ENCODE assay signal across 8 cellular contexts in the genomic region with DNA sequence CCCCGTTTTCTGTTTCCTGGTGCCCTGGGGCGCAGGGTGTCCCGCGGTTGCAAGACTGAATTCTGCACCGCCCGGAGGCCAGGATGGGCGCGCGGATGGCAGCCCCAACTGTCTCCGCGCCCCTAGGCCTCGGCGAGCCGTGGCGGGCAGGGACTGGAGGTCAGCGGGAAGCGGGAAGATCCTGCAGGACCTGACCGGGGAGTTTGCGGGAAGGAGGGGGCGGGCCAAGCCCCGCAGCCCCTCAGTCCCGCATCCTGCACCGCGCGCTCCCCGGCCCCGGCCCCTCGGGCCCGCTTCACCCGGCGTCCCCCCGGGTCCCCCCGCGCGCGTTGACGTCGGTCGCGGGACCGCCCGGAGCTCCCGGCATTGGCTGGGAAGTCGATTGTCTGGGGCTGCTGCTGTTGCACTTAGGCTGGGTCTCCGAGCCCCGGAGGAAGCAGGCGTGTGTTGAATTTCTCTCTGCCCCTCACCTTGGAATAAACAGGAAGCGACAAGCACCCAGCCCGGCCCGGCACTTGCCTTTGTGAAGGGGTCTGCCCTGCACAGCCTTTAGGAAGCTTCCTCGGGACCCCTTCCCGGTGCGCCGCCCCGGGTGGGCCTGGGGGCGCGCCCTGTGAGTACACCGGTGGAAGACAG. TPM values are rescaled to one million over a fixed set of nuclear protein-coding genes. Genes with fewer than 3 reads are reported as not detected.
DNase-seq lines count a peak whose midpoint lies in the region; ATAC-seq and TF ChIP-seq lines count a peak whose summit lies in the region.

A gene (plus strand): TSS at position 385 of the 636 bp plus-strand sequence.

- TF ChIP-seq CTCF in AG04449 (IDR thresholded peaks at IDR 0.05; ENCODE audit: insufficient read depth, low read length, missing control alignments) (no peak), HFFc6 (IDR thresholded peaks at IDR 0.05) (no peak)

- H3K4me1 ChIP-seq in ectodermal cell (ENCODE audit: control insufficient read depth, insufficient read depth, low read length): peaks cover 18% of the 10 kb centered on the region

- POLR2A ChIA-PET in AG04449 (lab: Yijun Ruan, JAX): no interaction called here

- no peak within 1 kb of the TSS for H3K27ac ChIP-seq in ectodermal cell (ENCODE audit: insufficient read depth, low read depth, low read length, poor library complexity, severe bottlenecking)

- no peak within 1 kb of the TSS for H3K4me3 Mint-ChIP-seq in HFFc6

- peaks cover 13% of the 10 kb centered on the region for H3K4me1 Mint-ChIP-seq in HFFc6 (ENCODE audit: low read depth)

- H3K36me3 Mint-ChIP-seq in HFFc6 (ENCODE audit: low read depth): no peaks in the 10 kb centered on the region

- H3K27ac Mint-ChIP-seq in HFFc6: no peak within 1 kb of the TSS

- no peak for ATAC-seq in GM21723 (IDR thresholded peaks at IDR 0.05; ENCODE audit: unreplicated experiment)

- H3K4me3 ChIP-seq in AG04449 (ENCODE audit: low read depth, low read length): peak within 1 kb of the TSS; percentile 44
- H3K4me3 ChIP-seq in ectodermal cell (ENCODE audit: insufficient read depth, low read depth, low read length): peak within 1 kb of the TSS; percentile 47

- no peaks in the 10 kb centered on the region for H3K36me3 ChIP-seq in ectodermal cell (ENCODE audit: control insufficient read depth, insufficient read depth, low read length)

- no peaks in the 10 kb centered on the region for H3K9me3 Mint-ChIP-seq in HFFc6

- CTCF ChIA-PET in AG04449 (lab: Yijun Ruan, JAX): interaction anchor here (1.0 to 1.1 kb wide), 2 partner anchors 308 to 333 kb away, joined by 3 read pairs; no protein-coding TSS in a partner anchor

- H3K9me3 ChIP-seq in ectodermal cell (ENCODE audit: control insufficient read depth, low read length): no peaks in the 10 kb centered on the region

- H3K27me3 ChIP-seq in ectodermal cell (ENCODE audit: control insufficient read depth, insufficient read depth, low read length, poor library complexity, severe bottlenecking): peaks cover 63% of the 10 kb centered on the region

- WGBS in ectodermal cell, 2 experiments: 1% methylated on average over 58 of the region's 58 CpGs

- peaks cover 51% of the 10 kb centered on the region for H3K27me3 Mint-ChIP-seq in HFFc6 (ENCODE audit: insufficient read depth)

- DNase-seq in AG04449 (ENCODE audit: low read depth, low spot score) (no peak), HuH-7 (ENCODE audit: low spot score) (peak; percentile 83), mesenteric fat pad (ENCODE audit: low spot score) (no peak), HFFc6 (no peak)
- peak; percentile 40 to 45 for DNase-seq in activated CD4-positive, alpha-beta T cell treated with anti-CD3 and anti-CD28 coated beads for 4 hours
- DNase-seq in stimulated activated naive CD4-positive, alpha-beta T cell (lab: John Stamatoyannopoulos, UW): peak; percentile 41 to 59 (median 52)

RNA-seq across cellular contexts. Expression of the gene that starts here (rescaled TPM):
- polyA plus RNA-seq in ectodermal cell (2013, experiment 1 of 4): 0.39 TPM
- 0.25 TPM for polyA plus RNA-seq in ectodermal cell (2013, experiment 2 of 4)
- 0.53 TPM for polyA plus RNA-seq in ectodermal cell (2013, experiment 3 of 4)
- polyA plus RNA-seq in ectodermal cell (2013, experiment 4 of 4): 0.24 TPM
- total RNA-seq in mesenteric fat pad: 39.6 TPM
- not detected for total RNA-seq in HFFc6 (2021; fragmentation: NEBNext Ultra II Directional; extraction: Animal tissue kit (Norgen Biotek cat#: 25700))

Comparison
In these comparisons a context has a peak if more than half of its experiments do, and no peak if none do; other contexts are left out.
1. RNA of the gene that starts here (total RNA-seq): 39.6 TPM in mesenteric fat pad (single experiment); not detected in HFFc6; every median in the first group is over 10 times any median in the second.
2. DNase-seq: peak in HuH-7 (single experiment), activated CD4-positive, alpha-beta T cell treated with anti-CD3 and anti-CD28 coated beads for 4 hours (2 of 2) and stimulated activated naive CD4-positive, alpha-beta T cell (6 of 6); none in AG04449 (single experiment), mesenteric fat pad (single experiment) and HFFc6 (single experiment).